8 cellular contexts compared by ENCODE assay signal in genomic region chr14:29016050-29016900, GRCh38.
DNase-seq lines count a peak whose midpoint lies in the region; ATAC-seq and TF ChIP-seq lines count a peak whose summit lies in the region.
"Had no signal": no experiment of that assay in that cellular context is flagged by ENCODE, and none has a peak within 500 bp of the region (broad histone marks: within the 10 kb centered on the region; RNA-seq: fewer than 3 reads in every experiment).

No MANE protein-coding gene starts in this region.

- no peaks in the 10 kb centered on the region for H3F3A ChIP-seq in smooth muscle cell (ENCODE audit: low read depth)

- no peaks in the 10 kb centered on the region for H3K4me1 ChIP-seq in foreskin keratinocyte
- no peaks in the 10 kb centered on the region for H3K4me1 ChIP-seq in smooth muscle cell (ENCODE audit: low read depth)

- H3K27ac ChIP-seq in RWPE1 (no peak overlapping the region), foreskin keratinocyte (no peak overlapping the region), smooth muscle cell (ENCODE audit: low read depth) (no peak overlapping the region)
- H3K27ac ChIP-seq: skin epidermis had no signal

- no peaks in the 10 kb centered on the region for H4K20me1 ChIP-seq in smooth muscle cell (ENCODE audit: low read depth)

- no peak overlapping the region for H3K4me2 ChIP-seq in smooth muscle cell

- H2AFZ ChIP-seq in smooth muscle cell (ENCODE audit: low read depth) = no peak overlapping the region

- DNase-seq in GM06990 (ENCODE audit: extremely low read depth, insufficient read length) (peak; percentile 16), RWPE1 (ENCODE audit: low spot score) (peak; percentile 9), foreskin keratinocyte (peak in 1 of 2 donors; percentile 17), smooth muscle cell (lab: John Stamatoyannopoulos, UW; ENCODE audit: unreplicated experiment) (no peak)

- POLR2A ChIA-PET in RWPE1 (lab: Yijun Ruan, JAX; ENCODE audit: low non-redundant PET) = no interaction called here

- WGBS in smooth muscle cell (ENCODE audit: low lambda C conversion rate) = 33% methylated on average over 10 of the region's 10 CpGs

- no peaks in the 10 kb centered on the region for H3K9me3 ChIP-seq in smooth muscle cell (replicated peaks; ENCODE audit: low read depth)

- H3K4me3 ChIP-seq in GM06990 (replicated peaks; ENCODE audit: low read depth, low read length) (no peak overlapping the region), smooth muscle cell (no peak overlapping the region)
- H3K4me3 ChIP-seq: skin epidermis had no signal

- TF ChIP-seq CTCF in GM06990 (IDR thresholded peaks at IDR 0.05; ENCODE audit: insufficient read depth, low read length, poor library complexity, severe bottlenecking) (peak; percentile 76), RWPE1 (conservative IDR thresholded peaks at IDR 0.05; ENCODE audit: low read depth) (peak; percentile 69), foreskin keratinocyte (conservative IDR thresholded peaks at IDR 0.05) (peak; percentile 58), smooth muscle cell (IDR thresholded peaks at IDR 0.05; ENCODE audit: borderline replicate concordance, insufficient read depth, poor library complexity, severe bottlenecking) (peak; percentile 79)

- peak; percentile 80 for ATAC-seq in HG03103 (IDR thresholded peaks at IDR 0.05; ENCODE audit: low read depth, unreplicated experiment)
- no peak for ATAC-seq in foreskin keratinocyte
- ATAC-seq in HG03039 (IDR thresholded peaks at IDR 0.05; ENCODE audit: unreplicated experiment) = no peak
- ATAC-seq in HG02870 (IDR thresholded peaks at IDR 0.05; ENCODE audit: unreplicated experiment) = no peak

- H3K9ac ChIP-seq in smooth muscle cell (ENCODE audit: low read depth) = no peak overlapping the region

- H3K27me3 ChIP-seq in GM06990 (replicated peaks; ENCODE audit: control insufficient read depth, insufficient read depth, low read length) (no peaks in the 10 kb centered on the region), foreskin keratinocyte (no peaks in the 10 kb centered on the region), smooth muscle cell (ENCODE audit: low read depth) (no peaks in the 10 kb centered on the region)

- H3K79me2 ChIP-seq in smooth muscle cell (ENCODE audit: low read depth) = no peaks in the 10 kb centered on the region

- H3K36me3 ChIP-seq in GM06990 (ENCODE audit: control insufficient read depth, insufficient read depth, low read length) (no peaks in the 10 kb centered on the region), smooth muscle cell (ENCODE audit: low read depth) (no peaks in the 10 kb centered on the region)

- CTCF ChIA-PET in RWPE1 (lab: Yijun Ruan, JAX) = no interaction called here
